ENCODE assay signal across 8 cellular contexts in genomic region chr1:32742956-32743355, GRCh38. TPM values are rescaled to one million over a fixed set of nuclear protein-coding genes. Genes with fewer than 3 reads are reported as not detected.
DNase-seq lines count a peak whose midpoint lies in the region; ATAC-seq and TF ChIP-seq lines count a peak whose summit lies in the region.

No MANE protein-coding gene starts in this region.

- ATAC-seq in activated T-cell treated with anti-CD3 and anti-CD28 coated beads, Interleukin-2, amount 50 U/mL, for 4 hours = no peak
- ATAC-seq in lung (ENCODE audit: insufficient read depth, low FRiP score) (peak; percentile 32), GM21723 (IDR thresholded peaks at IDR 0.05; ENCODE audit: unreplicated experiment) (no peak)

- H3K27ac Mint-ChIP-seq in brain = peak overlapping the region in 3 of 5 experiments; percentile 4 to 84 (median 40)

- no peak for TF ChIP-seq EP300 in transverse colon (IDR thresholded peaks at IDR 0.05; ENCODE audit: low read depth)

- DNase-seq in activated T-cell treated with anti-CD3 and anti-CD28 coated beads, Interleukin-2, amount 50 U/mL, for 4 hours = no peak
- DNase-seq in activated T-cell treated with anti-CD3 and anti-CD28 coated beads, Interleukin-2, amount 50 U/mL, for 1 hour = no peak
- DNase-seq in lung (ENCODE audit: low spot score) (no peak), transverse colon (peak; percentile 85), hepatic stellate cell (ENCODE audit: low spot score) (no peak), DMS 273 (lab: John Stamatoyannopoulos, UW; ENCODE audit: unreplicated experiment) (no peak)

- in situ Hi-C loops in transverse colon (cut with MboI; ENCODE audit: low pct_ligation_motif_present in 1 of 4, low pct_unique_long_range_greater_than_20kb in 1 of 4, low sequenced_read_pairs in 3 of 4) = no loop called here

- intact Hi-C loops in transverse colon (cut with DNase I; ENCODE audit: low total_unique reads) = no loop called here

- no peaks in the 10 kb centered on the region for H3K36me3 ChIP-seq in lung (ENCODE audit: control insufficient read depth in 2 of 2, insufficient read depth in 2 of 2, low read length in 2 of 2)
- no peaks in the 10 kb centered on the region for H3K36me3 ChIP-seq in transverse colon

- H3K27ac ChIP-seq in lung (ENCODE audit: low read depth in 1 of 2, low read length in 1 of 2) (peak overlapping the region in 1 of 2 donors; percentile 93), transverse colon (peak overlapping the region; percentile 94 to 99 (median 96))

- peaks cover 0 to 22% of the 10 kb centered on the region in 2 donors for H3K4me1 ChIP-seq in lung (ENCODE audit: control insufficient read depth in 2 of 2, insufficient read depth in 2 of 2, low read length in 2 of 2)
- peaks cover 10 to 40% (median 33%) of the 10 kb centered on the region in 4 donors for H3K4me1 ChIP-seq in transverse colon

- H3K4me3 ChIP-seq in lung (no peak overlapping the region), transverse colon (peak overlapping the region; percentile 86 to 95 (median 92))

- 39 to 82% methylated on average over 4 of the region's 4 CpGs for WGBS in lung, 2 donors
- WGBS in transverse colon (ENCODE audit: low coverage in 1 of 2), 2 donors = 33% methylated on average over 4 of the region's 4 CpGs; no CpG with 5 or more reads in 1 of the 2 donors

- H3K36me3 Mint-ChIP-seq in activated T-cell treated with anti-CD3 and anti-CD28 coated beads, Interleukin-2, amount 50 U/mL, for 4 hours (ENCODE audit: insufficient read depth) = no peaks in the 10 kb centered on the region
- no peaks in the 10 kb centered on the region for H3K36me3 Mint-ChIP-seq in brain

- H3K4me1 Mint-ChIP-seq in activated T-cell treated with anti-CD3 and anti-CD28 coated beads, Interleukin-2, amount 50 U/mL, for 4 hours (ENCODE audit: low read depth) = no peaks in the 10 kb centered on the region
- H3K4me1 Mint-ChIP-seq in brain = peaks cover 13% of the 10 kb centered on the region

- peak; percentile 88 for TF ChIP-seq POLR2A in transverse colon (IDR thresholded peaks at IDR 0.05)

- peak overlapping the region; percentile 67 for H3K4me3 Mint-ChIP-seq in activated T-cell treated with anti-CD3 and anti-CD28 coated beads, Interleukin-2, amount 50 U/mL, for 4 hours
- H3K4me3 Mint-ChIP-seq in brain = peak overlapping the region; percentile 69 to 88 (median 73)

- peaks cover 20% of the 10 kb centered on the region for H3K27me3 Mint-ChIP-seq in activated T-cell treated with anti-CD3 and anti-CD28 coated beads, Interleukin-2, amount 50 U/mL, for 4 hours (ENCODE audit: low read depth)
- H3K27me3 Mint-ChIP-seq in brain = peaks cover 29% of the 10 kb centered on the region

- H3K9me3 ChIP-seq in lung (ENCODE audit: control insufficient read depth in 2 of 2, insufficient read depth in 1 of 2, low read length in 1 of 2) (no peaks in the 10 kb centered on the region), transverse colon (no peaks in the 10 kb centered on the region)

- H3K9me3 Mint-ChIP-seq in activated T-cell treated with anti-CD3 and anti-CD28 coated beads, Interleukin-2, amount 50 U/mL, for 4 hours = no peaks in the 10 kb centered on the region
- no peaks in the 10 kb centered on the region for H3K9me3 Mint-ChIP-seq in brain

- H3K27me3 ChIP-seq in lung (ENCODE audit: control insufficient read depth, insufficient read depth) (no peaks in the 10 kb centered on the region), transverse colon (no peaks in the 10 kb centered on the region)

- no peak for TF ChIP-seq CTCF in brain (conservative IDR thresholded peaks at IDR 0.05)
- no peak for TF ChIP-seq CTCF in lung (IDR thresholded peaks at IDR 0.05; ENCODE audit: control extremely low read depth, extremely low read depth)
- TF ChIP-seq CTCF in transverse colon (IDR thresholded peaks at IDR 0.05) = no peak

RNA-seq across cellular contexts. Expression of gene SYNC, which starts 40.4 kb away (rescaled TPM):
- total RNA-seq in activated T-cell treated with anti-CD3 and anti-CD28 coated beads, Interleukin-2, amount 50 U/mL, for 4 hours = not detected
- polyA plus RNA-seq in brain (ENCODE audit: insufficient read depth, low read depth, low replicate concordance) (1.9 TPM), lung (1 to 10 TPM; 2.0 to 5.4 TPM)
- total RNA-seq in lung (10 to 100 TPM in 1 of 2 donors, 1 to 10 TPM in 1; 6.0 to 15.4 TPM), transverse colon (10 to 100 TPM; 24.9 to 95.5 (median 43.8) TPM)

Comparison
In these comparisons a context has a peak if more than half of its experiments do, and no peak if none do; other contexts are left out.
1. RNA of gene SYNC, which starts 40.4 kb away (total RNA-seq): 24.9 to 95.5 TPM in transverse colon and 6.0 to 15.4 TPM in lung; not detected in activated T-cell treated with anti-CD3 and anti-CD28 coated beads, Interleukin-2, amount 50 U/mL, for 4 hours; every median in the first group is over 4 times any median in the second.